Comparison of ENCODE assay signal across 19 cellular contexts in the genomic region with DNA sequence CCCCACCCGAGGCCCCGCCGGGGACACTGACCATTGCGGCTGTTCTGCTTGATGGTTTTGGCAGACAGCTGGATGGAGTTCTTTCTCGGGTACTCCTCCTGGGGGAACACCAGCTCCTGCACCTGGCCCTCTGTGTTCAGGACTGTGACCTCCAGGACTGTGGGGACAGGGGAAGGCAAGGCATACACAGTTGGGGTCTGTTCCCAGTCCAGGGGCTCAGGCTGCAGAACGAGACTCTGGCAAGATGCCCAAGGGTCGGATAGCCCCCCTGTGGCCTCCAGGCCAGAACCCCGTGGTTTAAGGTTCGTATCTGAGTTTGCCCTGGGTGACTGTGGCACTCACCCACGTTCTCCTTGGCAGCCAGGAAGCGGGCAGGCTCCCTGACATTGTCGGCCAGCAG. TPM values are rescaled to one million over a fixed set of nuclear protein-coding genes. Genes with fewer than 3 reads are reported as not detected.
DNase-seq lines count a peak whose midpoint lies in the region; ATAC-seq and TF ChIP-seq lines count a peak whose summit lies in the region.
"Had no signal": no experiment of that assay in that cellular context is flagged by ENCODE, and none has a peak within 500 bp of the region (broad histone marks: within the 10 kb centered on the region; RNA-seq: fewer than 3 reads in every experiment).

No MANE protein-coding gene starts in this region.

- H3K79me2 ChIP-seq in osteoblast (ENCODE audit: insufficient read depth, low read length) = peaks cover 2% of the 10 kb centered on the region

- peaks cover 54% of the 10 kb centered on the region for H3K4me1 ChIP-seq in BLaER1
- H3K4me1 ChIP-seq in osteoblast (ENCODE audit: insufficient read depth, low read length) = no peaks in the 10 kb centered on the region
- no peaks in the 10 kb centered on the region for H3K4me1 ChIP-seq in lower lobe of right lung
- H3K4me1 ChIP-seq: HAP-1 had no signal

- TF ChIP-seq CTCF in osteoblast (IDR thresholded peaks at IDR 0.05; ENCODE audit: extremely low read depth, low read depth, low read length) (no peak), lower lobe of right lung (IDR thresholded peaks at IDR 0.05) (no peak)

- no peak overlapping the region for H3K4me3 ChIP-seq in BLaER1
- H3K4me3 ChIP-seq in H7 (ENCODE audit: insufficient read depth, low read depth, low read length) = no peak overlapping the region
- no peak overlapping the region for H3K4me3 ChIP-seq in osteoblast (ENCODE audit: insufficient read depth, low read length)
- H3K4me3 ChIP-seq in lower lobe of right lung = no peak overlapping the region
- H3K4me3 ChIP-seq: GM23338, HAP-1 had no signal

- H3K27me3 ChIP-seq in BLaER1 (no peaks in the 10 kb centered on the region), H7 (ENCODE audit: control insufficient read depth, insufficient read depth, low read length) (no peaks in the 10 kb centered on the region), osteoblast (ENCODE audit: insufficient read depth, low read length) (no peaks in the 10 kb centered on the region), lower lobe of right lung (ENCODE audit: low read depth) (no peaks in the 10 kb centered on the region)

- H4K20me1 ChIP-seq in BLaER1 (peaks cover 17% of the 10 kb centered on the region; the same call in 1 of the 2 replicates), osteoblast (ENCODE audit: insufficient read depth, low read length) (peaks cover 2% of the 10 kb centered on the region)

- H3K4me3 Mint-ChIP-seq in effector memory CD8-positive, alpha-beta T cell = no peak overlapping the region
- H3K4me3 Mint-ChIP-seq: B cell; CD4-positive, alpha-beta memory T cell; GM23338 had no signal

- H3K27ac Mint-ChIP-seq in effector memory CD8-positive, alpha-beta T cell = peak overlapping the region in 1 of 2 donors; percentile 69
- H3K27ac Mint-ChIP-seq: B cell; CD4-positive, alpha-beta memory T cell; GM23338 had no signal

- DNase-seq in H7 (peak; percentile 42), iPS-NIHi11 (ENCODE audit: low spot score) (peak; percentile 7), osteoblast (ENCODE audit: insufficient read length, low spot score, missing footprints) (peak; percentile 79), lower lobe of right lung (no peak), RPMI8226 (no peak)
- DNase-seq in effector memory CD8-positive, alpha-beta T cell = no peak
- DNase-seq: C1 segment of cervical spinal cord; Calu3; CD4-positive, alpha-beta memory T cell; COR-L47; DMS53; DMS79 treated with DMSO at 0.1 percent for 48 hours; GF-D8 had no signal

- H3K4me2 ChIP-seq in BLaER1 (peak overlapping the region; percentile 82), osteoblast (ENCODE audit: insufficient read depth, low read length) (no peak overlapping the region)
- H3K4me2 ChIP-seq: GM23338 had no signal

- H3K4me1 Mint-ChIP-seq in effector memory CD8-positive, alpha-beta T cell (ENCODE audit: low read depth in 2 of 2) = peaks cover 0 to 3% of the 10 kb centered on the region in 2 donors
- H3K4me1 Mint-ChIP-seq: B cell, GM23338 had no signal

- H3K9me3 ChIP-seq in BLaER1 (no peaks in the 10 kb centered on the region), osteoblast (ENCODE audit: low read depth, low read length) (no peaks in the 10 kb centered on the region), lower lobe of right lung (no peaks in the 10 kb centered on the region)
- H3K9me3 ChIP-seq: HAP-1 had no signal

- intact Hi-C loops in lower lobe of right lung (cut with DNase I) = no loop called here

- ATAC-seq in HG03108 (IDR thresholded peaks at IDR 0.05; ENCODE audit: unreplicated experiment) (no peak), lower lobe of right lung (no peak)
- no peak for ATAC-seq in effector memory CD8-positive, alpha-beta T cell (replicated peaks)
- ATAC-seq: GM23338 had no signal

- no peaks in the 10 kb centered on the region for H3K27me3 Mint-ChIP-seq in effector memory CD8-positive, alpha-beta T cell
- H3K27me3 Mint-ChIP-seq: B cell; CD4-positive, alpha-beta memory T cell had no signal

- no peak overlapping the region for H2AFZ ChIP-seq in osteoblast (ENCODE audit: low read length)
- H2AFZ ChIP-seq: GM23338 had no signal

- peak overlapping the region; percentile 67 for H3K9ac ChIP-seq in BLaER1

- H3K9me3 Mint-ChIP-seq in effector memory CD8-positive, alpha-beta T cell = no peaks in the 10 kb centered on the region
- H3K9me3 Mint-ChIP-seq: CD4-positive, alpha-beta memory T cell; GM23338 had no signal

- H3K27ac ChIP-seq in BLaER1 (peak overlapping the region; percentile 64), osteoblast (ENCODE audit: low read depth, low read length) (no peak overlapping the region), lower lobe of right lung (no peak overlapping the region)
- H3K27ac ChIP-seq: 22Rv1 had no signal

- peaks cover 82% of the 10 kb centered on the region for H3K36me3 ChIP-seq in BLaER1
- peaks cover 41% of the 10 kb centered on the region for H3K36me3 ChIP-seq in H7 (replicated peaks; ENCODE audit: control insufficient read depth, insufficient read depth, low read length)
- H3K36me3 ChIP-seq in osteoblast (ENCODE audit: insufficient read depth, low read length) = no peaks in the 10 kb centered on the region
- H3K36me3 ChIP-seq in lower lobe of right lung = peaks cover 53% of the 10 kb centered on the region

- H3K36me3 Mint-ChIP-seq in effector memory CD8-positive, alpha-beta T cell (ENCODE audit: insufficient read depth) = peaks cover 3% of the 10 kb centered on the region

RNA-seq across cellular contexts. Expression of a gene that starts 22.7 kb away (rescaled TPM):
- total RNA-seq in H7 (2014; rRNA removed; shearing (Covaris generic)) = 70.8 and 76.2 TPM in 2 replicates
- total RNA-seq in osteoblast (1.1 and 2.7 TPM in 2 replicates), lower lobe of right lung (2.6 TPM)

RNA-seq across cellular contexts. Expression of a gene that starts 41.5 kb away (rescaled TPM):
- 31.0 and 31.7 TPM in 2 replicates for total RNA-seq in H7 (2014; rRNA removed; shearing (Covaris generic))
- total RNA-seq in osteoblast (45.6 and 56.3 TPM in 2 replicates), lower lobe of right lung (87.1 TPM)

RNA-seq across cellular contexts. Expression of a gene that starts 46.9 kb away (rescaled TPM):
- 60.7 and 74.4 TPM in 2 replicates for total RNA-seq in H7 (2014; rRNA removed; shearing (Covaris generic))
- total RNA-seq in osteoblast (2.5 and 2.9 TPM in 2 replicates), lower lobe of right lung (28.7 TPM)

Comparison
In these comparisons a context has a peak if more than half of its experiments do, and no peak if none do; other contexts are left out.
1. DNase-seq: peak in H7 (single experiment), iPS-NIHi11 (single experiment) and osteoblast (single experiment); none in lower lobe of right lung (single experiment), effector memory CD8-positive, alpha-beta T cell (0 of 3) and RPMI8226 (single experiment).
2. RNA of a gene that starts 22.7 kb away (total RNA-seq): 70.8 to 76.2 TPM in H7; 2.6 TPM in lower lobe of right lung (single experiment) and 1.1 to 2.7 TPM in osteoblast; every median in the first group is over 10 times any median in the second.